ENCODE assay signal across 1 cellular context in genomic region chr5:39399135-39400036, GRCh38.
TF ChIP-seq lines count a peak whose summit lies in the region.

No MANE protein-coding gene starts in this region.

TF ChIP-seq in WTC11, 78 proteins besides CTCF, POLR2A, EP300 and RAD21 (continued from another document):
- no peak for TF ChIP-seq PRDM15 (CRISPR knock-in tag; IDR thresholded peaks at IDR 0.05)
- no peak for TF ChIP-seq TP53 (CRISPR knock-in tag; IDR thresholded peaks at IDR 0.05)
- TF ChIP-seq, protein P1, sequence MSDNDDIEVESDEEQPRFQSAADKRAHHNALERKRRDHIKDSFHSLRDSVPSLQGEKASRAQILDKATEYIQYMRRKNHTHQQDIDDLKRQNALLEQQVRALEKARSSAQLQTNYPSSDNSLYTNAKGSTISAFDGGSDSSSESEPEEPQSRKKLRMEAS (CRISPR knock-in tag; IDR thresholded peaks at IDR 0.05): no peak
